In genomic region chr15:62828364-62828763, GRCh38 we compare ENCODE assay signal across 1 cellular context.
TF ChIP-seq lines count a peak whose summit lies in the region.

No MANE protein-coding gene starts in this region.

TF ChIP-seq in IMR-90, 13 proteins besides CTCF, POLR2A, EP300 and RAD21 (continued from another document):
- TF ChIP-seq CHD1 (IDR thresholded peaks at IDR 0.05; ENCODE audit: low read depth, low read length) (no peak), MAZ (IDR thresholded peaks at IDR 0.05; ENCODE audit: borderline replicate concordance, low read depth, low read length) (no peak), MAFK (IDR thresholded peaks at IDR 0.05; ENCODE audit: low read depth, low read length) (no peak), BHLHE40 (IDR thresholded peaks at IDR 0.05; ENCODE audit: low read depth, low read length) (no peak)
- TF ChIP-seq, protein P1, sequence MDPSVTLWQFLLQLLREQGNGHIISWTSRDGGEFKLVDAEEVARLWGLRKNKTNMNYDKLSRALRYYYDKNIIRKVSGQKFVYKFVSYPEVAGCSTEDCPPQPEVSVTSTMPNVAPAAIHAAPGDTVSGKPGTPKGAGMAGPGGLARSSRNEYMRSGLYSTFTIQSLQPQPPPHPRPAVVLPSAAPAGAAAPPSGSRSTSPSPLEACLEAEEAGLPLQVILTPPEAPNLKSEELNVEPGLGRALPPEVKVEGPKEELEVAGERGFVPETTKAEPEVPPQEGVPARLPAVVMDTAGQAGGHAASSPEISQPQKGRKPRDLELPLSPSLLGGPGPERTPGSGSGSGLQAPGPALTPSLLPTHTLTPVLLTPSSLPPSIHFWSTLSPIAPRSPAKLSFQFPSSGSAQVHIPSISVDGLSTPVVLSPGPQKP (IDR thresholded peaks at IDR 0.05; ENCODE audit: borderline replicate concordance, low read depth, low read length): no peak
TF ChIP-seq in IMR-90: peak in this region for 0.
